In the genomic region with DNA sequence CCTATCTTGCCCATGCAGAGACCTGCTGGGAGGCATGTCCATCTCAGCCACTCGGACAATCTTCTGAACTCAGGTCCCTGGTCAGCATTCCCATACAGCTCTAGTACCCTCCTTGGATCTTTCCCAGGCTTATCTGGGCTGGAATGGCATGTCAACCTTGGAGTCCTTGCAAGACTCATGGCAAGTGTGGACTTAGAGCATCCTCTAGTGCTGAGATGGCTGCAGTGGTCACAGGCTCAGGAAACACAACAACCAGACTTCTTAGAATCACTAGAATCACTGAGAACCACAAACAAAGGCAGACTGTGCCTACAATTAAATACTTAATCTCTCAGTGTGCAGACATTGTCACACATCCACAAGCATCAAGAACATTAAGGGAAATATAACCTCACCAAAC, we compare ENCODE assay signal across 12 cellular contexts.
DNase-seq lines count a peak whose midpoint lies in the region; ATAC-seq and TF ChIP-seq lines count a peak whose summit lies in the region.
"Had no signal": no experiment of that assay in that cellular context is flagged by ENCODE, and none has a peak within 500 bp of the region (broad histone marks: within the 10 kb centered on the region; RNA-seq: fewer than 3 reads in every experiment).

No MANE protein-coding gene starts in this region.

- DNase-seq in DMS 273 (lab: John Stamatoyannopoulos, UW; ENCODE audit: unreplicated experiment) (peak; percentile 11), DMS 273 treated with DMSO at 0.1 percent for 48 hours (lab: John Stamatoyannopoulos, UW) (no peak), M059J (ENCODE audit: low read depth) (peak; percentile 24), dermis blood vessel endothelial cell (peak; percentile 41), neuronal stem cell (ENCODE audit: low spot score) (peak; percentile 17), HFFc6 (no peak)
- DNase-seq in CD8-positive, alpha-beta memory T cell: no peak
- DNase-seq: 8988T; activated CD4-positive, alpha-beta T cell treated with anti-CD3 and anti-CD28 coated beads, Interleukin-2, amount 50 U/mL, for 48 hours; dorsolateral prefrontal cortex; NCI-H2081 had no signal

- H3K18ac ChIP-seq in neuronal stem cell (ENCODE audit: low read length): no peak overlapping the region

- no peaks in the 10 kb centered on the region for H3K36me3 ChIP-seq in neuronal stem cell (replicated peaks in 1 of 2; ENCODE audit: control insufficient read depth in 2 of 2, insufficient read depth in 2 of 2, low read length in 2 of 2)
- H3K36me3 ChIP-seq in CD8-positive, alpha-beta memory T cell (ENCODE audit: insufficient read depth, low read length): no peaks in the 10 kb centered on the region

- H2BK12ac ChIP-seq in neuronal stem cell (ENCODE audit: low read length): no peak overlapping the region

- no peak overlapping the region for H3K4me3 Mint-ChIP-seq in HFFc6
- no peak overlapping the region for H3K4me3 Mint-ChIP-seq in CD8-positive, alpha-beta memory T cell

- H2BK120ac ChIP-seq in neuronal stem cell (ENCODE audit: low read depth, low read length): no peak overlapping the region

- CTCF ChIA-PET in CD8-positive, alpha-beta memory T cell (lab: Charles Lee): no interaction called here

- no peak for ATAC-seq in HG03097 (IDR thresholded peaks at IDR 0.05; ENCODE audit: low FRiP score, unreplicated experiment)

- WGBS in neuronal stem cell (ENCODE audit: extremely low coverage in 2 of 2, insufficient read length in 2 of 2, insufficient replicate concordance in 1 of 2), 2 donors: no CpG with 5 or more reads among the region's 1 CpG

- POLR2A ChIA-PET in CD8-positive, alpha-beta memory T cell (lab: Charles Lee): no interaction called here

- no peak overlapping the region for H4K8ac ChIP-seq in neuronal stem cell (ENCODE audit: low read depth, low read length)

- no peaks in the 10 kb centered on the region for H3K36me3 Mint-ChIP-seq in HFFc6 (ENCODE audit: low read depth)
- no peaks in the 10 kb centered on the region for H3K36me3 Mint-ChIP-seq in CD8-positive, alpha-beta memory T cell

- no peaks in the 10 kb centered on the region for H3K9me3 ChIP-seq in neuronal stem cell (replicated peaks in 1 of 2; ENCODE audit: control insufficient read depth in 2 of 2, insufficient read depth in 1 of 2, low read depth in 1 of 2, low read length in 2 of 2)
- no peaks in the 10 kb centered on the region for H3K9me3 ChIP-seq in CD8-positive, alpha-beta memory T cell (ENCODE audit: low read length)

- H3K79me1 ChIP-seq in neuronal stem cell (ENCODE audit: low read depth, low read length): no peaks in the 10 kb centered on the region

- no peak overlapping the region for H3K27ac Mint-ChIP-seq in HFFc6
- H3K27ac Mint-ChIP-seq in CD8-positive, alpha-beta memory T cell: no peak overlapping the region

- no peak overlapping the region for H2AFZ ChIP-seq in neuronal stem cell (ENCODE audit: low read length)

- H4K91ac ChIP-seq in neuronal stem cell (ENCODE audit: low read depth, low read length, poor library complexity): no peak overlapping the region

- no peak; the same call in 1 of the 2 replicates for TF ChIP-seq CTCF in HFFc6 (IDR thresholded peaks at IDR 0.05)

- no peaks in the 10 kb centered on the region for H3K27me3 ChIP-seq in neuronal stem cell (ENCODE audit: control insufficient read depth in 3 of 3, insufficient read depth in 3 of 3, low read depth in 1 of 3, low read length in 3 of 3)
- H3K27me3 ChIP-seq in CD8-positive, alpha-beta memory T cell (ENCODE audit: insufficient read depth, low read length, poor library complexity, severe bottlenecking): no peaks in the 10 kb centered on the region

- no peak overlapping the region for H3K9ac ChIP-seq in neuronal stem cell (ENCODE audit: low read depth, low read length, poor library complexity)

- H3K4me2 ChIP-seq in neuronal stem cell (ENCODE audit: insufficient read depth, low read length, poor library complexity, severe bottlenecking): no peak overlapping the region

- H2BK5ac ChIP-seq in neuronal stem cell (ENCODE audit: low read length): no peak overlapping the region

- H3K23ac ChIP-seq in neuronal stem cell (ENCODE audit: low read depth, low read length, poor library complexity): no peak overlapping the region

- no peak overlapping the region for H3K4ac ChIP-seq in neuronal stem cell (ENCODE audit: low read length)

- H3K9me3 Mint-ChIP-seq in HFFc6: no peaks in the 10 kb centered on the region
- H3K9me3 Mint-ChIP-seq in CD8-positive, alpha-beta memory T cell: peaks cover 0 to under 1% (median 0%) of the 10 kb centered on the region in 5 donors

- H3K14ac ChIP-seq in neuronal stem cell (ENCODE audit: low read length): no peak overlapping the region

- no peak overlapping the region for H3K27ac ChIP-seq in neuronal stem cell (replicated peaks; ENCODE audit: low read length)
- H3K27ac ChIP-seq in CD8-positive, alpha-beta memory T cell (ENCODE audit: low read depth, low read length): no peak overlapping the region
- H3K27ac ChIP-seq: dorsolateral prefrontal cortex had no signal

- peaks cover 10% of the 10 kb centered on the region for H3K27me3 Mint-ChIP-seq in HFFc6 (ENCODE audit: insufficient read depth)
- peaks cover 22 to 48% of the 10 kb centered on the region in 2 donors for H3K27me3 Mint-ChIP-seq in CD8-positive, alpha-beta memory T cell

- H2BK15ac ChIP-seq in neuronal stem cell (ENCODE audit: low read length): no peak overlapping the region

- H3K4me3 ChIP-seq in neuronal stem cell (ENCODE audit: low read length in 2 of 2): no peak overlapping the region
- H3K4me3 ChIP-seq in CD8-positive, alpha-beta memory T cell (ENCODE audit: low read length): no peak overlapping the region
- H3K4me3 ChIP-seq: dorsolateral prefrontal cortex had no signal

- H2AK5ac ChIP-seq in neuronal stem cell (ENCODE audit: low read depth, low read length): no peak overlapping the region

- no peaks in the 10 kb centered on the region for H3K4me1 Mint-ChIP-seq in HFFc6 (ENCODE audit: low read depth)
- no peaks in the 10 kb centered on the region for H3K4me1 Mint-ChIP-seq in CD8-positive, alpha-beta memory T cell

- H3K4me1 ChIP-seq in neuronal stem cell (ENCODE audit: control insufficient read depth in 2 of 2, insufficient read depth in 1 of 2, low read depth in 1 of 2, low read length in 2 of 2): no peaks in the 10 kb centered on the region
- H3K4me1 ChIP-seq in CD8-positive, alpha-beta memory T cell (ENCODE audit: insufficient read depth, low read length): no peaks in the 10 kb centered on the region

Comparison
In these comparisons a context has a peak if more than half of its experiments do, and no peak if none do; other contexts are left out.
1. DNase-seq: peak in DMS 273 (single experiment), M059J (single experiment), dermis blood vessel endothelial cell (single experiment) and neuronal stem cell (single experiment); none in DMS 273 treated with DMSO at 0.1 percent for 48 hours (single experiment), HFFc6 (single experiment) and CD8-positive, alpha-beta memory T cell (0 of 5).